Comparison of ENCODE assay signal across 15 cellular contexts in genomic region chr10:59621771-59622170, GRCh38.
"Had no signal": no experiment of that assay in that cellular context is flagged by ENCODE, and none has a peak within 500 bp of the region (broad histone marks: within the 10 kb centered on the region; RNA-seq: fewer than 3 reads in every experiment).

No MANE protein-coding gene starts in this region.

- H3K27ac ChIP-seq: neural progenitor cell, pancreas, prostate gland, right atrium auricular region, sigmoid colon, stomach, thoracic aorta, thyroid gland, tibial nerve, upper lobe of right lung, uterus had no signal

- H3K4me2 ChIP-seq: neural progenitor cell had no signal

- H3K9ac ChIP-seq: neural progenitor cell had no signal

- H3K9me3 ChIP-seq: pancreas, prostate gland, right atrium auricular region, sigmoid colon, stomach, thoracic aorta, thyroid gland, tibial nerve, upper lobe of right lung, uterus had no signal

- H3K4me1 ChIP-seq: prostate gland, upper lobe of right lung, uterus had no signal

- DNase-seq: natural killer cell; sigmoid colon; stimulated activated naive CD4-positive, alpha-beta T cell treated with Interleukin-2 at 50 U/mL for 16 hours; upper lobe of right lung had no signal

- H2AFZ ChIP-seq: neural progenitor cell had no signal

- H3K4me3 ChIP-seq: neural progenitor cell, pancreas, prostate gland, right atrium auricular region, sigmoid colon, stomach, thoracic aorta, thyroid gland, tibial nerve, upper lobe of right lung, uterus had no signal

- ATAC-seq: natural killer cell; stimulated activated effector memory CD8-positive, alpha-beta T cell treated with anti-CD3 and anti-CD28 coated beads, Interleukin-12 subunit alpha, Interleukin-12 subunit beta, amount 100 ng/mL, for 72 hours had no signal

- H3K27me3 ChIP-seq: neural progenitor cell, pancreas, right atrium auricular region, sigmoid colon, stomach, thyroid gland, tibial nerve, upper lobe of right lung, uterus had no signal

- H3K36me3 ChIP-seq: neural progenitor cell, pancreas, prostate gland, right atrium auricular region, sigmoid colon, stomach, thoracic aorta, thyroid gland, tibial nerve, upper lobe of right lung, uterus had no signal

- FAIRE-seq: pancreas, small intestine had no signal
